ENCODE assay signal across 18 cellular contexts in genomic region chr4:118936406-118936805, GRCh38. TPM values are rescaled to one million over a fixed set of nuclear protein-coding genes. Genes with fewer than 3 reads are reported as not detected.
DNase-seq lines count a peak whose midpoint lies in the region; ATAC-seq and TF ChIP-seq lines count a peak whose summit lies in the region.
"Had no signal": no experiment of that assay in that cellular context is flagged by ENCODE, and none has a peak within 500 bp of the region (broad histone marks: within the 10 kb centered on the region; RNA-seq: fewer than 3 reads in every experiment).

No MANE protein-coding gene starts in this region.

- no peak for TF ChIP-seq CTCF in liver (IDR thresholded peaks at IDR 0.05; ENCODE audit: low read depth, low read length, missing input control)
- TF ChIP-seq CTCF in right lobe of liver (IDR thresholded peaks at IDR 0.05): no peak
- TF ChIP-seq CTCF in coronary artery (IDR thresholded peaks at IDR 0.05): no peak

- H3K4ac ChIP-seq in neuronal stem cell (ENCODE audit: low read length): no peak overlapping the region

- H3K14ac ChIP-seq in neuronal stem cell (ENCODE audit: low read length): no peak overlapping the region

- H3K4me3 ChIP-seq in liver (ENCODE audit: low read depth in 1 of 3, low read length in 3 of 3) (no peak overlapping the region), right lobe of liver (no peak overlapping the region), coronary artery (no peak overlapping the region), neuronal stem cell (ENCODE audit: low read length in 2 of 2) (no peak overlapping the region), aorta (ENCODE audit: low read length in 2 of 2) (no peak overlapping the region)
- H3K4me3 ChIP-seq: GM12878 had no signal

- no peak overlapping the region for H2BK120ac ChIP-seq in neuronal stem cell (ENCODE audit: low read depth, low read length)

- no peaks in the 10 kb centered on the region for H3K79me1 ChIP-seq in neuronal stem cell (ENCODE audit: low read depth, low read length)

- no peak overlapping the region for H4K91ac ChIP-seq in neuronal stem cell (ENCODE audit: low read depth, low read length, poor library complexity)

- H2AK5ac ChIP-seq in neuronal stem cell (ENCODE audit: low read depth, low read length): no peak overlapping the region

- H3K27ac ChIP-seq in liver (ENCODE audit: low read depth in 1 of 2, low read length in 2 of 2): no peak overlapping the region
- no peak overlapping the region for H3K27ac ChIP-seq in right lobe of liver
- H3K27ac ChIP-seq in coronary artery: peak overlapping the region; percentile 62 to 84
- H3K27ac ChIP-seq in neuronal stem cell (replicated peaks; ENCODE audit: low read length): no peak overlapping the region
- peak overlapping the region; percentile 33 to 37 for H3K27ac ChIP-seq in aorta (ENCODE audit: low read depth in 1 of 2, low read length in 2 of 2)
- H3K27ac ChIP-seq: RWPE1 had no signal

- H3K18ac ChIP-seq in neuronal stem cell (ENCODE audit: low read length): no peak overlapping the region

- no peak overlapping the region for H3K4me2 ChIP-seq in neuronal stem cell (ENCODE audit: insufficient read depth, low read length, poor library complexity, severe bottlenecking)

- H3K27me3 ChIP-seq in liver (ENCODE audit: control insufficient read depth in 4 of 4, insufficient read depth in 4 of 4, low read length in 3 of 4) (no peaks in the 10 kb centered on the region), right lobe of liver (no peaks in the 10 kb centered on the region), neuronal stem cell (ENCODE audit: control insufficient read depth in 3 of 3, insufficient read depth in 3 of 3, low read depth in 1 of 3, low read length in 3 of 3) (no peaks in the 10 kb centered on the region), aorta (ENCODE audit: control insufficient read depth in 1 of 2, insufficient read depth in 2 of 2, low read length in 1 of 2) (no peaks in the 10 kb centered on the region)

- no peak overlapping the region for H3K23ac ChIP-seq in neuronal stem cell (ENCODE audit: low read depth, low read length, poor library complexity)

- no peak overlapping the region for H2BK12ac ChIP-seq in neuronal stem cell (ENCODE audit: low read length)

- H2BK15ac ChIP-seq in neuronal stem cell (ENCODE audit: low read length): no peak overlapping the region

- H3K9me3 ChIP-seq in liver (ENCODE audit: control insufficient read depth in 4 of 4, low read length in 3 of 4): no peaks in the 10 kb centered on the region
- no peaks in the 10 kb centered on the region for H3K9me3 ChIP-seq in right lobe of liver
- H3K9me3 ChIP-seq in neuronal stem cell (replicated peaks in 1 of 2; ENCODE audit: control insufficient read depth in 2 of 2, insufficient read depth in 1 of 2, low read depth in 1 of 2, low read length in 2 of 2): no peaks in the 10 kb centered on the region
- no peaks in the 10 kb centered on the region for H3K9me3 ChIP-seq in aorta (ENCODE audit: control insufficient read depth, low read length)

- no peak for TF ChIP-seq POLR2A in right lobe of liver (IDR thresholded peaks at IDR 0.05)

- intact Hi-C loops in right lobe of liver (cut with DNase I) (no loop called here), aorta (cut with DNase I) (no loop called here)

- no peak overlapping the region for H4K8ac ChIP-seq in neuronal stem cell (ENCODE audit: low read depth, low read length)

- H2AFZ ChIP-seq in neuronal stem cell (ENCODE audit: low read length): peak overlapping the region; percentile 7

- no peak overlapping the region for H3K9ac ChIP-seq in liver (ENCODE audit: low read depth in 1 of 2, low read length in 2 of 2)
- no peak overlapping the region for H3K9ac ChIP-seq in neuronal stem cell (ENCODE audit: low read depth, low read length, poor library complexity)

- WGBS in liver: 70% methylated on average over 3 of the region's 3 CpGs
- WGBS in right lobe of liver (ENCODE audit: insufficient coverage, low coverage, low lambda C conversion rate, missing lambda C conversion rate): 47% methylated on average over 3 of the region's 3 CpGs
- WGBS in neuronal stem cell (ENCODE audit: extremely low coverage in 2 of 2, insufficient read length in 2 of 2, insufficient replicate concordance in 1 of 2), 2 donors: no CpG with 5 or more reads among the region's 3 CpGs
- WGBS in aorta, 2 donors: 91% methylated on average over 3 of the region's 3 CpGs

- H3K4me1 ChIP-seq in liver (ENCODE audit: control insufficient read depth in 4 of 4, insufficient read depth in 4 of 4, low read length in 3 of 4) (peaks cover 1 to 5% (median 2%) of the 10 kb centered on the region in 4 donors), right lobe of liver (peaks cover 0 to 7% (median 1%) of the 10 kb centered on the region in 4 donors), neuronal stem cell (ENCODE audit: control insufficient read depth in 2 of 2, insufficient read depth in 1 of 2, low read depth in 1 of 2, low read length in 2 of 2) (no peaks in the 10 kb centered on the region), aorta (ENCODE audit: control insufficient read depth in 1 of 2, insufficient read depth in 2 of 2, low read length in 2 of 2) (peaks cover 7 to 18% of the 10 kb centered on the region in 2 donors)

- ATAC-seq in right lobe of liver (no peak), aorta (ENCODE audit: low FRiP score) (no peak), HG02610 (IDR thresholded peaks at IDR 0.05; ENCODE audit: unreplicated experiment) (no peak)
- ATAC-seq: GM12878 had no signal

- H3K36me3 ChIP-seq in liver (ENCODE audit: control insufficient read depth in 4 of 4, insufficient read depth in 3 of 4, low read depth in 1 of 4, low read length in 3 of 4) (no peaks in the 10 kb centered on the region), right lobe of liver (no peaks in the 10 kb centered on the region), neuronal stem cell (replicated peaks in 1 of 2; ENCODE audit: control insufficient read depth in 2 of 2, insufficient read depth in 2 of 2, low read length in 2 of 2) (no peaks in the 10 kb centered on the region), aorta (ENCODE audit: control insufficient read depth in 1 of 2, insufficient read depth in 2 of 2, low read length in 1 of 2) (no peaks in the 10 kb centered on the region)

- TF ChIP-seq RAD21 in liver (IDR thresholded peaks at IDR 0.05): no peak

- H2BK5ac ChIP-seq in neuronal stem cell (ENCODE audit: low read length): no peak overlapping the region

- DNase-seq in right lobe of liver (no peak), coronary artery (ENCODE audit: low spot score) (no peak), neuronal stem cell (ENCODE audit: low spot score) (no peak), aorta (no peak), EL (no peak), NCI-H526 treated with DMSO at 0.1 percent for 48 hours (lab: John Stamatoyannopoulos, UW) (no peak)
- DNase-seq: CD4-positive, alpha-beta memory T cell; DMS79 treated with DMSO at 0.1 percent for 48 hours; GOT3; NCI-H1436; NCI-H2081; NCI-H510A treated with DMSO at 0.1 percent for 48 hours; NK-92 treated with Interleukin-12 subunit alpha and Interleukin-12 subunit beta, amount 100 ng/mL, for 24 hours; OCI-M1 had no signal

TF ChIP-seq in liver, 16 proteins besides CTCF, POLR2A, EP300 and RAD21:
- TF ChIP-seq FOXA2 (IDR thresholded peaks at IDR 0.05): no peak
- TF ChIP-seq RXRA (IDR thresholded peaks at IDR 0.05): peak; percentile 77 to 86
TF ChIP-seq in liver: peak in this region for 1.

RNA-seq across cellular contexts. Expression of gene SYNPO2, which starts 47.8 kb away (rescaled TPM):
- 10 to 100 TPM in 1 of 2 donors, 1 to 10 TPM in 1; 2.7 to 10.9 TPM for total RNA-seq in liver
- polyA plus RNA-seq in liver: 1 to 10 TPM; 2.4 to 4.2 TPM
- total RNA-seq in right lobe of liver: 10 to 100 TPM in 2 of 6 experiments, 1 to 10 TPM in 4; 2.7 to 11.2 (median 8.2) TPM
- polyA plus RNA-seq in neuronal stem cell (2013, experiment 1 of 2): 0.04 TPM
- polyA plus RNA-seq in neuronal stem cell (2013, experiment 2 of 2): 0.03 TPM
- 1,000 to 10,000 TPM in 1 of 2 donors, 100 to 1,000 TPM in 1; 393 to 1,531 TPM for total RNA-seq in aorta
- 100 to 1,000 TPM in 1 of 2 donors, 10 to 100 TPM in 1; 85.9 to 154 TPM for polyA plus RNA-seq in aorta

Comparison
In these comparisons a context has a peak if more than half of its experiments do, and no peak if none do; other contexts are left out.
1. H3K27ac ChIP-seq: peak in coronary artery (2 of 2) and aorta (2 of 2); none in liver (0 of 2), right lobe of liver (0 of 3) and neuronal stem cell (single experiment).
2. RNA of gene SYNPO2, which starts 47.8 kb away (total RNA-seq): 393 to 1,531 TPM in aorta; 2.7 to 10.9 TPM in liver and 2.7 to 11.2 TPM in right lobe of liver; every median in the first group is over 10 times any median in the second.